In the genomic region with DNA sequence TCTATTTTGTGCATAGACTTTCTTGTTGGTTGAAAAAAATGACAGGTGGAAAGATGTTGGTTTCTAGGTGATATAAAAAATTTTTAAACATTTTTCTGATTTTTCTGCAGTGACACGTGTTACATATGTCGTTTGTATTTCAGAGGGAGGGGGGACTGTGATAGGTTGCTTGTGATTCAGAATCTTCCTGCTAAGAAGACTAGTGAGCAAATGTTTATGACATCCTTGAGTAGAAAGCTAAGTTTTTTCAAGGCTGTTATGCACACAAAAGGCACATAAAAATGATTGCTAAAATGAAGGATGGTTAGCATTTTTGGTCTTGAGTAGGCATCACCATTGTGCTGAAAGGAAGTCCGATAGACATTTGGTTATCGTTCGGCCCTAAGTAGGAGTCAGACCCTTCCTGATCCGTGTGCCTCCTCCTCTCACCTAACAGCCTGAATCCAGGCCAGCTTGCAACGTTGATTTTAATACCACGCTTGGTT, we compare ENCODE assay signal across 1 cellular context.
A peak's percentile ranks its signal among the peaks of the same experiment; 100 is the strongest.
TF ChIP-seq lines count a peak whose summit lies in the region.

No MANE protein-coding gene starts in this region.

TF ChIP-seq in K562, 482 proteins besides CTCF, POLR2A, EP300 and RAD21:
- TF ChIP-seq ETV1 (tag; conservative IDR thresholded peaks at IDR 0.05; ENCODE audit: low read depth): peak; percentile 49; the same call in 1 of the 2 replicates
- no peak for TF ChIP-seq KDM2B (CRISPR knock-in tag; IDR thresholded peaks at IDR 0.05)
- peak; percentile 15; the same call in 1 of the 2 replicates for TF ChIP-seq EP400 (IDR thresholded peaks at IDR 0.05)
- TF ChIP-seq, protein P1, sequence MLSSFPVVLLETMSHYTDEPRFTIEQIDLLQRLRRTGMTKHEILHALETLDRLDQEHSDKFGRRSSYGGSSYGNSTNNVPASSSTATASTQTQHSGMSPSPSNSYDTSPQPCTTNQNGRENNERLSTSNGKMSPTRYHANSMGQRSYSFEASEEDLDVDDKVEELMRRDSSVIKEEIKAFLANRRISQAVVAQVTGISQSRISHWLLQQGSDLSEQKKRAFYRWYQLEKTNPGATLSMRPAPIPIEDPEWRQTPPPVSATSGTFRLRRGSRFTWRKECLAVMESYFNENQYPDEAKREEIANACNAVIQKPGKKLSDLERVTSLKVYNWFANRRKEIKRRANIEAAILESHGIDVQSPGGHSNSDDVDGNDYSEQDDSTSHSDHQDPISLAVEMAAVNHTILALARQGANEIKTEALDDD (IDR thresholded peaks at IDR 0.05): peak; percentile 63
- no peak for TF ChIP-seq E2F3 (CRISPR knock-in tag; IDR thresholded peaks at IDR 0.05)
- TF ChIP-seq, protein P2, sequence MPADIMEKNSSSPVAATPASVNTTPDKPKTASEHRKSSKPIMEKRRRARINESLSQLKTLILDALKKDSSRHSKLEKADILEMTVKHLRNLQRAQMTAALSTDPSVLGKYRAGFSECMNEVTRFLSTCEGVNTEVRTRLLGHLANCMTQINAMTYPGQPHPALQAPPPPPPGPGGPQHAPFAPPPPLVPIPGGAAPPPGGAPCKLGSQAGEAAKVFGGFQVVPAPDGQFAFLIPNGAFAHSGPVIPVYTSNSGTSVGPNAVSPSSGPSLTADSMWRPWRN (IDR thresholded peaks at IDR 0.05; ENCODE audit: low read depth): no peak
- 0 out of 4 replicates have a peak, but pooled peaks of 1 of the 2 experiments have one; percentile 14 for TF ChIP-seq HDAC1 (IDR thresholded peaks at IDR 0.05)
- TF ChIP-seq SPI1 (IDR thresholded peaks at IDR 0.05; ENCODE audit: borderline replicate concordance, low read depth, low read length): 0 out of 2 replicates have a peak, but pooled peaks have one; percentile 18
- no peak for TF ChIP-seq NFE2 (IDR thresholded peaks at IDR 0.05; ENCODE audit: low read depth)
- TF ChIP-seq, protein P3, sequence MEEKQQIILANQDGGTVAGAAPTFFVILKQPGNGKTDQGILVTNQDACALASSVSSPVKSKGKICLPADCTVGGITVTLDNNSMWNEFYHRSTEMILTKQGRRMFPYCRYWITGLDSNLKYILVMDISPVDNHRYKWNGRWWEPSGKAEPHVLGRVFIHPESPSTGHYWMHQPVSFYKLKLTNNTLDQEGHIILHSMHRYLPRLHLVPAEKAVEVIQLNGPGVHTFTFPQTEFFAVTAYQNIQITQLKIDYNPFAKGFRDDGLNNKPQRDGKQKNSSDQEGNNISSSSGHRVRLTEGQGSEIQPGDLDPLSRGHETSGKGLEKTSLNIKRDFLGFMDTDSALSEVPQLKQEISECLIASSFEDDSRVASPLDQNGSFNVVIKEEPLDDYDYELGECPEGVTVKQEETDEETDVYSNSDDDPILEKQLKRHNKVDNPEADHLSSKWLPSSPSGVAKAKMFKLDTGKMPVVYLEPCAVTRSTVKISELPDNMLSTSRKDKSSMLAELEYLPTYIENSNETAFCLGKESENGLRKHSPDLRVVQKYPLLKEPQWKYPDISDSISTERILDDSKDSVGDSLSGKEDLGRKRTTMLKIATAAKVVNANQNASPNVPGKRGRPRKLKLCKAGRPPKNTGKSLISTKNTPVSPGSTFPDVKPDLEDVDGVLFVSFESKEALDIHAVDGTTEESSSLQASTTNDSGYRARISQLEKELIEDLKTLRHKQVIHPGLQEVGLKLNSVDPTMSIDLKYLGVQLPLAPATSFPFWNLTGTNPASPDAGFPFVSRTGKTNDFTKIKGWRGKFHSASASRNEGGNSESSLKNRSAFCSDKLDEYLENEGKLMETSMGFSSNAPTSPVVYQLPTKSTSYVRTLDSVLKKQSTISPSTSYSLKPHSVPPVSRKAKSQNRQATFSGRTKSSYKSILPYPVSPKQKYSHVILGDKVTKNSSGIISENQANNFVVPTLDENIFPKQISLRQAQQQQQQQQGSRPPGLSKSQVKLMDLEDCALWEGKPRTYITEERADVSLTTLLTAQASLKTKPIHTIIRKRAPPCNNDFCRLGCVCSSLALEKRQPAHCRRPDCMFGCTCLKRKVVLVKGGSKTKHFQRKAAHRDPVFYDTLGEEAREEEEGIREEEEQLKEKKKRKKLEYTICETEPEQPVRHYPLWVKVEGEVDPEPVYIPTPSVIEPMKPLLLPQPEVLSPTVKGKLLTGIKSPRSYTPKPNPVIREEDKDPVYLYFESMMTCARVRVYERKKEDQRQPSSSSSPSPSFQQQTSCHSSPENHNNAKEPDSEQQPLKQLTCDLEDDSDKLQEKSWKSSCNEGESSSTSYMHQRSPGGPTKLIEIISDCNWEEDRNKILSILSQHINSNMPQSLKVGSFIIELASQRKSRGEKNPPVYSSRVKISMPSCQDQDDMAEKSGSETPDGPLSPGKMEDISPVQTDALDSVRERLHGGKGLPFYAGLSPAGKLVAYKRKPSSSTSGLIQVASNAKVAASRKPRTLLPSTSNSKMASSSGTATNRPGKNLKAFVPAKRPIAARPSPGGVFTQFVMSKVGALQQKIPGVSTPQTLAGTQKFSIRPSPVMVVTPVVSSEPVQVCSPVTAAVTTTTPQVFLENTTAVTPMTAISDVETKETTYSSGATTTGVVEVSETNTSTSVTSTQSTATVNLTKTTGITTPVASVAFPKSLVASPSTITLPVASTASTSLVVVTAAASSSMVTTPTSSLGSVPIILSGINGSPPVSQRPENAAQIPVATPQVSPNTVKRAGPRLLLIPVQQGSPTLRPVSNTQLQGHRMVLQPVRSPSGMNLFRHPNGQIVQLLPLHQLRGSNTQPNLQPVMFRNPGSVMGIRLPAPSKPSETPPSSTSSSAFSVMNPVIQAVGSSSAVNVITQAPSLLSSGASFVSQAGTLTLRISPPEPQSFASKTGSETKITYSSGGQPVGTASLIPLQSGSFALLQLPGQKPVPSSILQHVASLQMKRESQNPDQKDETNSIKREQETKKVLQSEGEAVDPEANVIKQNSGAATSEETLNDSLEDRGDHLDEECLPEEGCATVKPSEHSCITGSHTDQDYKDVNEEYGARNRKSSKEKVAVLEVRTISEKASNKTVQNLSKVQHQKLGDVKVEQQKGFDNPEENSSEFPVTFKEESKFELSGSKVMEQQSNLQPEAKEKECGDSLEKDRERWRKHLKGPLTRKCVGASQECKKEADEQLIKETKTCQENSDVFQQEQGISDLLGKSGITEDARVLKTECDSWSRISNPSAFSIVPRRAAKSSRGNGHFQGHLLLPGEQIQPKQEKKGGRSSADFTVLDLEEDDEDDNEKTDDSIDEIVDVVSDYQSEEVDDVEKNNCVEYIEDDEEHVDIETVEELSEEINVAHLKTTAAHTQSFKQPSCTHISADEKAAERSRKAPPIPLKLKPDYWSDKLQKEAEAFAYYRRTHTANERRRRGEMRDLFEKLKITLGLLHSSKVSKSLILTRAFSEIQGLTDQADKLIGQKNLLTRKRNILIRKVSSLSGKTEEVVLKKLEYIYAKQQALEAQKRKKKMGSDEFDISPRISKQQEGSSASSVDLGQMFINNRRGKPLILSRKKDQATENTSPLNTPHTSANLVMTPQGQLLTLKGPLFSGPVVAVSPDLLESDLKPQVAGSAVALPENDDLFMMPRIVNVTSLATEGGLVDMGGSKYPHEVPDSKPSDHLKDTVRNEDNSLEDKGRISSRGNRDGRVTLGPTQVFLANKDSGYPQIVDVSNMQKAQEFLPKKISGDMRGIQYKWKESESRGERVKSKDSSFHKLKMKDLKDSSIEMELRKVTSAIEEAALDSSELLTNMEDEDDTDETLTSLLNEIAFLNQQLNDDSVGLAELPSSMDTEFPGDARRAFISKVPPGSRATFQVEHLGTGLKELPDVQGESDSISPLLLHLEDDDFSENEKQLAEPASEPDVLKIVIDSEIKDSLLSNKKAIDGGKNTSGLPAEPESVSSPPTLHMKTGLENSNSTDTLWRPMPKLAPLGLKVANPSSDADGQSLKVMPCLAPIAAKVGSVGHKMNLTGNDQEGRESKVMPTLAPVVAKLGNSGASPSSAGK (IDR thresholded peaks at IDR 0.05): peak; percentile 28; the same call in 1 of the 2 replicates
- TF ChIP-seq VEZF1 (CRISPR knock-in tag; IDR thresholded peaks at IDR 0.05): 0 out of 2 replicates have a peak, but pooled peaks have one; percentile 14
- TF ChIP-seq TGIF2 (CRISPR knock-in tag; IDR thresholded peaks at IDR 0.05): no peak
- TF ChIP-seq, protein P4, sequence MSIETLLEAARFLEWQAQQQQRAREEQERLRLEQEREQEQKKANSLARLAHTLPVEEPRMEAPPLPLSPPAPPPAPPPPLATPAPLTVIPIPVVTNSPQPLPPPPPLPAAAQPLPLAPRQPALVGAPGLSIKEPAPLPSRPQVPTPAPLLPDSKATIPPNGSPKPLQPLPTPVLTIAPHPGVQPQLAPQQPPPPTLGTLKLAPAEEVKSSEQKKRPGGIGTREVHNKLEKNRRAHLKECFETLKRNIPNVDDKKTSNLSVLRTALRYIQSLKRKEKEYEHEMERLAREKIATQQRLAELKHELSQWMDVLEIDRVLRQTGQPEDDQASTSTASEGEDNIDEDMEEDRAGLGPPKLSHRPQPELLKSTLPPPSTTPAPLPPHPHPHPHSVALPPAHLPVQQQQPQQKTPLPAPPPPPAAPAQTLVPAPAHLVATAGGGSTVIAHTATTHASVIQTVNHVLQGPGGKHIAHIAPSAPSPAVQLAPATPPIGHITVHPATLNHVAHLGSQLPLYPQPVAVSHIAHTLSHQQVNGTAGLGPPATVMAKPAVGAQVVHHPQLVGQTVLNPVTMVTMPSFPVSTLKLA (conservative IDR thresholded peaks at IDR 0.05): peak; percentile 63 to 77; a peak in 3 of 4 replicates
- TF ChIP-seq POLR2H (tag; IDR thresholded peaks at IDR 0.05; ENCODE audit: low read depth): 0 out of 2 replicates have a peak, but pooled peaks have one; percentile 56
- TF ChIP-seq, protein P5, sequence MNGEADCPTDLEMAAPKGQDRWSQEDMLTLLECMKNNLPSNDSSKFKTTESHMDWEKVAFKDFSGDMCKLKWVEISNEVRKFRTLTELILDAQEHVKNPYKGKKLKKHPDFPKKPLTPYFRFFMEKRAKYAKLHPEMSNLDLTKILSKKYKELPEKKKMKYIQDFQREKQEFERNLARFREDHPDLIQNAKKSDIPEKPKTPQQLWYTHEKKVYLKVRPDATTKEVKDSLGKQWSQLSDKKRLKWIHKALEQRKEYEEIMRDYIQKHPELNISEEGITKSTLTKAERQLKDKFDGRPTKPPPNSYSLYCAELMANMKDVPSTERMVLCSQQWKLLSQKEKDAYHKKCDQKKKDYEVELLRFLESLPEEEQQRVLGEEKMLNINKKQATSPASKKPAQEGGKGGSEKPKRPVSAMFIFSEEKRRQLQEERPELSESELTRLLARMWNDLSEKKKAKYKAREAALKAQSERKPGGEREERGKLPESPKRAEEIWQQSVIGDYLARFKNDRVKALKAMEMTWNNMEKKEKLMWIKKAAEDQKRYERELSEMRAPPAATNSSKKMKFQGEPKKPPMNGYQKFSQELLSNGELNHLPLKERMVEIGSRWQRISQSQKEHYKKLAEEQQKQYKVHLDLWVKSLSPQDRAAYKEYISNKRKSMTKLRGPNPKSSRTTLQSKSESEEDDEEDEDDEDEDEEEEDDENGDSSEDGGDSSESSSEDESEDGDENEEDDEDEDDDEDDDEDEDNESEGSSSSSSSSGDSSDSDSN (IDR thresholded peaks at IDR 0.05; ENCODE audit: borderline replicate concordance in 1 of 2, low read depth in 2 of 2, low read length in 2 of 2): peak in 1 of 2 experiments; percentile 23; a peak in 1 of 4 replicates
- TF ChIP-seq, protein P6, sequence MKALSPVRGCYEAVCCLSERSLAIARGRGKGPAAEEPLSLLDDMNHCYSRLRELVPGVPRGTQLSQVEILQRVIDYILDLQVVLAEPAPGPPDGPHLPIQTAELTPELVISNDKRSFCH (CRISPR knock-in tag; IDR thresholded peaks at IDR 0.05): no peak
- TF ChIP-seq, protein P6 (tag; IDR thresholded peaks at IDR 0.05): 0 out of 2 replicates have a peak, but pooled peaks have one; percentile 30
- peak; percentile 9 for TF ChIP-seq SAP30 (IDR thresholded peaks at IDR 0.05; ENCODE audit: borderline replicate concordance, insufficient read depth, low read depth, low read length, poor library complexity, severe bottlenecking)
- TF ChIP-seq KDM5B (IDR thresholded peaks at IDR 0.05; ENCODE audit: insufficient replicate concordance, low read depth, low read length): peak; percentile 6
- TF ChIP-seq, protein P7, sequence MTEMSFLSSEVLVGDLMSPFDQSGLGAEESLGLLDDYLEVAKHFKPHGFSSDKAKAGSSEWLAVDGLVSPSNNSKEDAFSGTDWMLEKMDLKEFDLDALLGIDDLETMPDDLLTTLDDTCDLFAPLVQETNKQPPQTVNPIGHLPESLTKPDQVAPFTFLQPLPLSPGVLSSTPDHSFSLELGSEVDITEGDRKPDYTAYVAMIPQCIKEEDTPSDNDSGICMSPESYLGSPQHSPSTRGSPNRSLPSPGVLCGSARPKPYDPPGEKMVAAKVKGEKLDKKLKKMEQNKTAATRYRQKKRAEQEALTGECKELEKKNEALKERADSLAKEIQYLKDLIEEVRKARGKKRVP (CRISPR knock-in tag; IDR thresholded peaks at IDR 0.05): 0 out of 2 replicates have a peak, but pooled peaks have one; percentile 24
